Comparison of ENCODE assay signal across 19 cellular contexts in genomic region chr13:92463134-92463533, GRCh38.
A peak's percentile ranks its signal among the peaks of the same experiment; 100 is the strongest.
DNase-seq lines count a peak whose midpoint lies in the region; ATAC-seq, FAIRE-seq and TF ChIP-seq lines count a peak whose summit lies in the region.
"Had no signal": no experiment of that assay in that cellular context is flagged by ENCODE, and none has a peak within 500 bp of the region (broad histone marks: within the 10 kb centered on the region; RNA-seq: fewer than 3 reads in every experiment).

No MANE protein-coding gene starts in this region.

- no peaks in the 10 kb centered on the region for H3K79me1 ChIP-seq in mesendoderm (ENCODE audit: low read length)

- H3K36me3 Mint-ChIP-seq in brain: no peaks in the 10 kb centered on the region
- no peaks in the 10 kb centered on the region for H3K36me3 Mint-ChIP-seq in stimulated activated effector memory CD8-positive, alpha-beta T cell treated with anti-CD3 and anti-CD28 coated beads, Interleukin-12 subunit alpha, Interleukin-12 subunit beta, amount 100 ng/mL, for 72 hours
- H3K36me3 Mint-ChIP-seq: activated CD4-positive, alpha-beta memory T cell treated with anti-CD3 and anti-CD28 coated beads for 36 hours; CD4-positive, alpha-beta memory T cell; natural killer cell treated with Interleukin-12 subunit alpha and Interleukin-12 subunit beta and Interleukin-15 and Interleukin-18, amount 100 ng/mL, for 72 hours had no signal

- H3K9ac ChIP-seq in mesendoderm (ENCODE audit: low read length): no peak overlapping the region

- H3K27me3 ChIP-seq in mesendoderm (ENCODE audit: insufficient read depth, low read length, poor library complexity): no peaks in the 10 kb centered on the region

- H3K56ac ChIP-seq in mesendoderm (ENCODE audit: low read length): no peak overlapping the region

- H2BK15ac ChIP-seq in mesendoderm (replicated peaks; ENCODE audit: low read depth): no peak overlapping the region

- FAIRE-seq in D721Med (lab: Jason Lieb, UNC): peak; percentile 64
- FAIRE-seq: A549, G401.6, GM12892 had no signal

- no peak overlapping the region for H4K8ac ChIP-seq in mesendoderm (ENCODE audit: low read depth, low read length)

- intact Hi-C loops in left ventricle myocardium superior (cut with micrococcal nuclease): no loop called here

- H3K23ac ChIP-seq in mesendoderm (ENCODE audit: low read length): no peak overlapping the region

- H2BK120ac ChIP-seq in mesendoderm (ENCODE audit: low read depth, low read length): no peak overlapping the region

- no peak overlapping the region for H2AK5ac ChIP-seq in mesendoderm (ENCODE audit: low read length)

- no CpG with 5 or more reads among the region's 7 CpGs for WGBS in mesendoderm (ENCODE audit: extremely low coverage, insufficient coverage, low lambda C conversion rate)

- H3K4me2 ChIP-seq in mesendoderm (ENCODE audit: low read length): no peak overlapping the region
- H3K4me2 ChIP-seq: A549 had no signal

- H3K27ac ChIP-seq in mesendoderm (ENCODE audit: low read depth, low read length): no peak overlapping the region
- H3K27ac ChIP-seq: A549, coronary artery, epithelial cell of prostate, thoracic aorta had no signal

- H2BK5ac ChIP-seq in mesendoderm (ENCODE audit: low read length): no peak overlapping the region

- H3K4me1 ChIP-seq in mesendoderm (ENCODE audit: control insufficient read depth, low read depth, low read length): no peaks in the 10 kb centered on the region
- H3K4me1 ChIP-seq: A549 had no signal

- H3K4me3 ChIP-seq in mesendoderm (ENCODE audit: low read length): no peak overlapping the region
- H3K4me3 ChIP-seq: A549, coronary artery, thoracic aorta had no signal

- no peaks in the 10 kb centered on the region for H3K36me3 ChIP-seq in mesendoderm (ENCODE audit: control insufficient read depth, insufficient read depth, low read length)
- H3K36me3 ChIP-seq: thoracic aorta had no signal

- peaks cover 13% of the 10 kb centered on the region for H3K4me1 Mint-ChIP-seq in brain
- H3K4me1 Mint-ChIP-seq in stimulated activated effector memory CD8-positive, alpha-beta T cell treated with anti-CD3 and anti-CD28 coated beads, Interleukin-12 subunit alpha, Interleukin-12 subunit beta, amount 100 ng/mL, for 72 hours: no peaks in the 10 kb centered on the region
- H3K4me1 Mint-ChIP-seq: CD4-positive, alpha-beta memory T cell had no signal

- H3K18ac ChIP-seq in mesendoderm (ENCODE audit: low read length): no peak overlapping the region

- H3K27ac Mint-ChIP-seq in brain: peak overlapping the region in 4 of 5 experiments; percentile 23 to 66 (median 40)
- H3K27ac Mint-ChIP-seq in stimulated activated effector memory CD8-positive, alpha-beta T cell treated with anti-CD3 and anti-CD28 coated beads, Interleukin-12 subunit alpha, Interleukin-12 subunit beta, amount 100 ng/mL, for 72 hours: no peak overlapping the region
- H3K27ac Mint-ChIP-seq: activated CD4-positive, alpha-beta memory T cell treated with anti-CD3 and anti-CD28 coated beads for 36 hours; CD4-positive, alpha-beta memory T cell; natural killer cell treated with Interleukin-12 subunit alpha and Interleukin-12 subunit beta and Interleukin-15 and Interleukin-18, amount 100 ng/mL, for 72 hours had no signal

- no peak overlapping the region for H4K5ac ChIP-seq in mesendoderm (ENCODE audit: low read length)

- H3K4me3 Mint-ChIP-seq in brain: peak overlapping the region in 2 of 5 experiments; percentile 23 to 57
- no peak overlapping the region for H3K4me3 Mint-ChIP-seq in stimulated activated effector memory CD8-positive, alpha-beta T cell treated with anti-CD3 and anti-CD28 coated beads, Interleukin-12 subunit alpha, Interleukin-12 subunit beta, amount 100 ng/mL, for 72 hours
- H3K4me3 Mint-ChIP-seq: activated CD4-positive, alpha-beta memory T cell treated with anti-CD3 and anti-CD28 coated beads for 36 hours; CD4-positive, alpha-beta memory T cell; natural killer cell treated with Interleukin-12 subunit alpha and Interleukin-12 subunit beta and Interleukin-15 and Interleukin-18, amount 100 ng/mL, for 72 hours had no signal

- TF ChIP-seq CTCF in D721Med (IDR thresholded peaks at IDR 0.05; ENCODE audit: insufficient read depth, missing control alignments) (no peak), brain (conservative IDR thresholded peaks at IDR 0.05) (no peak)

- no peaks in the 10 kb centered on the region for H3K9me3 Mint-ChIP-seq in brain
- H3K9me3 Mint-ChIP-seq in stimulated activated effector memory CD8-positive, alpha-beta T cell treated with anti-CD3 and anti-CD28 coated beads, Interleukin-12 subunit alpha, Interleukin-12 subunit beta, amount 100 ng/mL, for 72 hours: peaks cover 16% of the 10 kb centered on the region
- H3K9me3 Mint-ChIP-seq: activated CD4-positive, alpha-beta memory T cell treated with anti-CD3 and anti-CD28 coated beads for 36 hours had no signal

- peaks cover 6% of the 10 kb centered on the region for H3K27me3 Mint-ChIP-seq in brain
- H3K27me3 Mint-ChIP-seq: activated CD4-positive, alpha-beta memory T cell treated with anti-CD3 and anti-CD28 coated beads for 36 hours; natural killer cell treated with Interleukin-12 subunit alpha and Interleukin-12 subunit beta and Interleukin-15 and Interleukin-18, amount 100 ng/mL, for 72 hours had no signal

- DNase-seq in D721Med (ENCODE audit: insufficient read length, low spot score) (no peak), NCI-H1694 treated with DMSO at 0.1 percent for 48 hours (lab: John Stamatoyannopoulos, UW) (peak; percentile 98), NCI-H524 (lab: John Stamatoyannopoulos, UW) (peak; percentile 89 to 95), mesendoderm (no peak), left ventricle myocardium superior (no peak)
- no peak for DNase-seq in stimulated activated effector memory CD8-positive, alpha-beta T cell treated with anti-CD3 and anti-CD28 coated beads, Interleukin-12 subunit alpha, Interleukin-12 subunit beta, amount 100 ng/mL, for 72 hours (ENCODE audit: low spot score in 2 of 2)
- DNase-seq: activated CD4-positive, alpha-beta memory T cell treated with anti-CD3 and anti-CD28 coated beads for 36 hours; amniotic stem cell; CD4-positive, alpha-beta memory T cell; T-helper 9 cell had no signal

- no peaks in the 10 kb centered on the region for H3K79me2 ChIP-seq in mesendoderm (ENCODE audit: control insufficient read depth, insufficient read depth, low read length)

- no peak overlapping the region for H3K4ac ChIP-seq in mesendoderm (ENCODE audit: low read depth, low read length)

- ATAC-seq in GM19328 (IDR thresholded peaks at IDR 0.05; ENCODE audit: unreplicated experiment) (no peak), left ventricle myocardium superior (no peak)
- ATAC-seq in stimulated activated effector memory CD8-positive, alpha-beta T cell treated with anti-CD3 and anti-CD28 coated beads, Interleukin-12 subunit alpha, Interleukin-12 subunit beta, amount 100 ng/mL, for 72 hours: no peak
- ATAC-seq: A549; natural killer cell treated with Interleukin-12 subunit alpha and Interleukin-12 subunit beta and Interleukin-15 and Interleukin-18, amount 100 ng/mL, for 72 hours had no signal

Comparison
In these comparisons a context has a peak if more than half of its experiments do, and no peak if none do; other contexts are left out.
1. DNase-seq: peak in NCI-H1694 treated with DMSO at 0.1 percent for 48 hours (single experiment) and NCI-H524 (2 of 2); none in D721Med (single experiment), mesendoderm (single experiment), stimulated activated effector memory CD8-positive, alpha-beta T cell treated with anti-CD3 and anti-CD28 coated beads, Interleukin-12 subunit alpha, Interleukin-12 subunit beta, amount 100 ng/mL, for 72 hours (0 of 2) and left ventricle myocardium superior (single experiment).